ENCODE assay signal across 11 cellular contexts in genomic region chr4:71550220-71551190, GRCh38.
DNase-seq lines count a peak whose midpoint lies in the region; ATAC-seq and TF ChIP-seq lines count a peak whose summit lies in the region.
"Had no signal": no experiment of that assay in that cellular context is flagged by ENCODE, and none has a peak within 500 bp of the region (broad histone marks: within the 10 kb centered on the region; RNA-seq: fewer than 3 reads in every experiment).

No MANE protein-coding gene starts in this region.

- peak; percentile 86 for ATAC-seq in mucosa of descending colon
- ATAC-seq in heart left ventricle = no peak
- ATAC-seq: activated T-cell treated with anti-CD3 and anti-CD28 coated beads, Interleukin-2, amount 50 U/mL, for 72 hours had no signal

- intact Hi-C loops in mucosa of descending colon (cut with DNase I, micrococcal nuclease) = no loop called here
- intact Hi-C loops in heart left ventricle (cut with DNase I) = loop anchor here in 9 of 10 donors (5.0 to 10.0 kb wide), 7 partner anchors 86 to 368 kb away; no protein-coding TSS in a partner anchor

- H3K9me3 ChIP-seq in mucosa of descending colon (no peaks in the 10 kb centered on the region), heart left ventricle (no peaks in the 10 kb centered on the region)

- H3K36me3 ChIP-seq in BJ (ENCODE audit: control insufficient read depth, insufficient read depth, low read length) = no peaks in the 10 kb centered on the region
- H3K36me3 ChIP-seq in mucosa of descending colon (ENCODE audit: low read depth) = no peaks in the 10 kb centered on the region
- peaks cover 0 to 7% (median 0%) of the 10 kb centered on the region in 9 donors for H3K36me3 ChIP-seq in heart left ventricle

- TF ChIP-seq CTCF in BJ (IDR thresholded peaks at IDR 0.05; ENCODE audit: insufficient read depth, low read depth, low read length) (peak; percentile 48), mucosa of descending colon (IDR thresholded peaks at IDR 0.05) (no peak), heart left ventricle (IDR thresholded peaks at IDR 0.05) (no peak)

- H3K27ac ChIP-seq in heart left ventricle = no peak overlapping the region

- H3K27me3 ChIP-seq in BJ (ENCODE audit: control insufficient read depth, insufficient read depth, low read length) = no peaks in the 10 kb centered on the region; the same call in 1 of the 2 replicates
- no peaks in the 10 kb centered on the region for H3K27me3 ChIP-seq in heart left ventricle

- H3K4me3 ChIP-seq in BJ (ENCODE audit: low read depth, low read length) (no peak overlapping the region), mucosa of descending colon (no peak overlapping the region), heart left ventricle (no peak overlapping the region)

- peaks cover 15% of the 10 kb centered on the region for H3K4me1 ChIP-seq in mucosa of descending colon (ENCODE audit: low read depth)
- peaks cover 0 to 5% (median 0%) of the 10 kb centered on the region in 12 donors for H3K4me1 ChIP-seq in heart left ventricle

- POLR2A ChIA-PET in BJ (lab: Charles Lee) = interaction anchor here (1.1 kb wide), 1 partner anchor 77 kb away, joined by 6 read pairs; no protein-coding TSS in a partner anchor

- 53 to 64% (median 56%) methylated on average over 7 of the region's 7 CpGs for WGBS in heart left ventricle, 4 donors

- DNase-seq in BJ (ENCODE audit: low read depth) (no peak), HT-29 (ENCODE audit: low spot score) (peak; percentile 76), dedifferentiated amniotic fluid mesenchymal stem cell (ENCODE audit: extremely low spot score) (peak; percentile 57), mucosa of descending colon (peak in 1 of 3 donors; percentile 23), NCI-H774 (lab: John Stamatoyannopoulos, UW) (no peak), heart left ventricle (no peak), hippocampal formation (lab: John Stamatoyannopoulos, UW) (no peak), GDM1 (lab: John Stamatoyannopoulos, UW) (no peak)
- DNase-seq: activated T-cell treated with anti-CD3 and anti-CD28 coated beads, Interleukin-2, amount 50 U/mL, for 72 hours; CD8-positive, alpha-beta memory T cell; NCI-H526 had no signal

- CTCF ChIA-PET in BJ (lab: Yijun Ruan, JAX) = interaction anchor here (1.3 to 3.2 kb wide), 3 partner anchors 12 to 365 kb away, joined by 3 to 10 read pairs (median 10); no protein-coding TSS in a partner anchor

- no peak for TF ChIP-seq POLR2A in heart left ventricle (IDR thresholded peaks at IDR 0.05)

Comparison
In these comparisons a context has a peak if more than half of its experiments do, and no peak if none do; other contexts are left out.
1. DNase-seq: peak in HT-29 (single experiment) and dedifferentiated amniotic fluid mesenchymal stem cell (single experiment); none in BJ (single experiment), NCI-H774 (single experiment), heart left ventricle (0 of 5), hippocampal formation (0 of 2) and GDM1 (single experiment).
2. intact Hi-C loops: an anchor here in heart left ventricle (5.0 to 10.0 kb wide); none called in mucosa of descending colon.